In genomic region chr2:151771599-151772358, GRCh38 we compare ENCODE assay signal across 9 cellular contexts. TPM values are rescaled to one million over a fixed set of nuclear protein-coding genes. Genes with fewer than 3 reads are reported as not detected.
DNase-seq lines count a peak whose midpoint lies in the region; ATAC-seq and TF ChIP-seq lines count a peak whose summit lies in the region.
"Had no signal": no experiment of that assay in that cellular context is flagged by ENCODE, and none has a peak within 500 bp of the region (broad histone marks: within the 10 kb centered on the region; RNA-seq: fewer than 3 reads in every experiment).

No MANE protein-coding gene starts in this region.

- BruUV-seq in A673 (replicated peaks; lab: Mats Ljungman, UMichigan), result no TSS peak

- H3K27me3 Mint-ChIP-seq in activated B cell treated with CpG ODN at 0.5 μM for 24 hours, result no peaks in the 10 kb centered on the region
- H3K27me3 Mint-ChIP-seq: activated naive CD8-positive, alpha-beta T cell treated with anti-CD3 and anti-CD28 coated beads, Interleukin-2, amount 10 ng/mL, durations not matched to agents 7 days and 5 days had no signal

- H3K36me3 ChIP-seq in A673 (ENCODE audit: insufficient read depth, low read length, poor library complexity, severe bottlenecking), result no peaks in the 10 kb centered on the region

- H3K9me3 Mint-ChIP-seq in activated B cell treated with CpG ODN at 0.5 μM for 24 hours, result peaks cover 5% of the 10 kb centered on the region
- H3K9me3 Mint-ChIP-seq: activated naive CD8-positive, alpha-beta T cell treated with anti-CD3 and anti-CD28 coated beads, Interleukin-2, amount 10 ng/mL, durations not matched to agents 7 days and 5 days had no signal

- H3K9me3 ChIP-seq in A673 (ENCODE audit: low read depth, low read length, poor library complexity, severe bottlenecking), result no peaks in the 10 kb centered on the region

- H3K27ac ChIP-seq in A673 (ENCODE audit: low read depth, low read length, poor library complexity, severe bottlenecking), result no peak overlapping the region

- no peak overlapping the region for H3K4me3 ChIP-seq in A673 (ENCODE audit: low read depth, low read length, poor library complexity, severe bottlenecking)

- no peaks in the 10 kb centered on the region for H3K27me3 ChIP-seq in A673 (replicated peaks; ENCODE audit: insufficient read depth, low read depth, low read length, poor library complexity)

- POLR2A ChIA-PET in activated B cell treated with CpG ODN at 0.5 μM for 24 hours (lab: Charles Lee), result interaction anchor here (0.9 to 2.1 kb wide), 8 partner anchors 11 to 134 kb away, joined by 3 to 18 read pairs (median 4); partner anchors contain the start of gene ARL5A
- POLR2A ChIA-PET in A673 (lab: Charles Lee; ENCODE audit: low non-redundant PET), result no interaction called here

- DNase-seq in activated B cell treated with CpG ODN at 0.5 μM for 24 hours (peak; percentile 66), sciatic nerve (ENCODE audit: low spot score) (no peak), A673 (ENCODE audit: low spot score) (no peak), COLO668 (lab: John Stamatoyannopoulos, UW; ENCODE audit: unreplicated experiment) (no peak)
- DNase-seq in activated CD8-positive, alpha-beta memory T cell treated with anti-CD3 and anti-CD28 coated beads, Interleukin-2, amount 50 U/mL, for 4 hours, result no peak
- no peak for DNase-seq in activated CD4-positive, alpha-beta T cell treated with anti-CD3 and anti-CD28 coated beads for 48 hours
- DNase-seq: activated naive CD8-positive, alpha-beta T cell treated with anti-CD3 and anti-CD28 coated beads, Interleukin-2, amount 10 ng/mL, durations not matched to agents 7 days and 5 days had no signal

- H3K4me1 Mint-ChIP-seq in activated B cell treated with CpG ODN at 0.5 μM for 24 hours, result peaks cover 94% of the 10 kb centered on the region
- H3K4me1 Mint-ChIP-seq: activated naive CD8-positive, alpha-beta T cell treated with anti-CD3 and anti-CD28 coated beads, Interleukin-2, amount 10 ng/mL, durations not matched to agents 7 days and 5 days had no signal

- ATAC-seq in GM18873 (IDR thresholded peaks at IDR 0.05; ENCODE audit: low FRiP score, unreplicated experiment), result peak; percentile 95
- peak; percentile 95 for ATAC-seq in HG02852 (IDR thresholded peaks at IDR 0.05; ENCODE audit: unreplicated experiment)
- ATAC-seq in activated B cell treated with CpG ODN at 0.5 μM for 24 hours (ENCODE audit: low read depth), result peak; percentile 82
- peak; percentile 63 for ATAC-seq in sciatic nerve

- H3K4me3 Mint-ChIP-seq in activated B cell treated with CpG ODN at 0.5 μM for 24 hours, result peak overlapping the region; percentile 60
- H3K4me3 Mint-ChIP-seq: activated naive CD8-positive, alpha-beta T cell treated with anti-CD3 and anti-CD28 coated beads, Interleukin-2, amount 10 ng/mL, durations not matched to agents 7 days and 5 days had no signal

- intact Hi-C loops in activated B cell treated with CpG ODN at 0.5 μM for 24 hours (cut with micrococcal nuclease) (loop anchor here (1.0 to 5.0 kb wide), 6 partner anchors 15 to 946 kb away; partner anchors contain the start of genes ARL5A and PRPF40A), sciatic nerve (cut with DNase I) (no loop called here), A673 (cut with micrococcal nuclease; ENCODE audit: unreplicated experiment) (no loop called here)

- H3K27ac Mint-ChIP-seq in activated B cell treated with CpG ODN at 0.5 μM for 24 hours, result peak overlapping the region; percentile 98
- H3K27ac Mint-ChIP-seq: activated naive CD8-positive, alpha-beta T cell treated with anti-CD3 and anti-CD28 coated beads, Interleukin-2, amount 10 ng/mL, durations not matched to agents 7 days and 5 days had no signal

- no peak for TF ChIP-seq CTCF in activated B cell treated with CpG ODN at 0.5 μM for 24 hours (IDR thresholded peaks at IDR 0.05)
- no peak for TF ChIP-seq CTCF in A673 (conservative IDR thresholded peaks at IDR 0.05; ENCODE audit: low read depth, low read length)

- CTCF ChIA-PET in activated B cell treated with CpG ODN at 0.5 μM for 24 hours (lab: Charles Lee) (interaction anchor here (0.7 to 1.5 kb wide), 5 partner anchors 16 to 254 kb away, joined by 3 to 5 read pairs (median 3); no protein-coding TSS in a partner anchor), A673 (lab: Charles Lee) (interaction anchor here (0.5 kb wide), 1 partner anchor 166 kb away, joined by 3 read pairs; no protein-coding TSS in a partner anchor)

- H3K36me3 Mint-ChIP-seq in activated B cell treated with CpG ODN at 0.5 μM for 24 hours (ENCODE audit: low read depth), result peaks cover 17% of the 10 kb centered on the region

- peaks cover 32% of the 10 kb centered on the region for H3K4me1 ChIP-seq in A673 (ENCODE audit: insufficient read depth, low read length, poor library complexity, severe bottlenecking)

RNA-seq across cellular contexts. Expression of gene NEB, which starts 37.5 kb away (rescaled TPM):
- 1.2 and 2.0 TPM in 2 replicates for total RNA-seq in activated B cell treated with CpG ODN at 0.5 μM for 24 hours
- 2.2 TPM for total RNA-seq in sciatic nerve
- total RNA-seq in A673 (2021), result 2.5 and 7.0 TPM in 2 replicates

RNA-seq across cellular contexts. Expression of gene ARL5A, which starts 56.4 kb away (rescaled TPM):
- total RNA-seq in activated B cell treated with CpG ODN at 0.5 μM for 24 hours (51.0 and 53.2 TPM in 2 replicates), sciatic nerve (51.4 TPM), A673 (2021) (54.0 and 55.0 TPM in 2 replicates)
